ENCODE assay signal across 14 cellular contexts in the genomic region with DNA sequence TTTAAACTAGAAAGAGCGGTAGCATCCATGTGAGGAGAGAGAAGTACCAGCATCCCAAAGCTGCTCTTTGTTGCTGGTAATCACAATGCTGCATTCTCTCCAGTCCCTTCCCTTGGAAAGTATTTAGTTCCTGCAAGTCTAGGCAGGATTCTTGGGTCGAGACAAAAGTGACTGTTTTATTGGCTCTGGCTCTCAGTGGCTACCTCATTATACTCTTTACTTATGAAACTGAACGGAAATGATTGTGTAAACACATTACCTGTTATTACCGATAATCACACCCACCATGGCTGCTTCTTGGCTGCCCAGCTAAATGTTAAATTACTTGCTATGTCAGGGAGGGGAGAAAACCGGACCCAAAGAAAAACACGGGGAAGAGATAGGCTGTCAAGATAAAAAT. TPM values are rescaled to one million over a fixed set of nuclear protein-coding genes. Genes with fewer than 3 reads are reported as not detected.
DNase-seq lines count a peak whose midpoint lies in the region; ATAC-seq, FAIRE-seq and TF ChIP-seq lines count a peak whose summit lies in the region.
"Had no signal": no experiment of that assay in that cellular context is flagged by ENCODE, and none has a peak within 500 bp of the region (broad histone marks: within the 10 kb centered on the region; RNA-seq: fewer than 3 reads in every experiment).

No MANE protein-coding gene starts in this region.

- no peaks in the 10 kb centered on the region for H3K27me3 ChIP-seq in small intestine (ENCODE audit: control insufficient read depth in 2 of 2, insufficient read depth in 2 of 2, low read length in 2 of 2)
- H3K27me3 ChIP-seq in dorsolateral prefrontal cortex: peaks cover 0 to 31% (median 3%) of the 10 kb centered on the region in 45 donors
- H3K27me3 ChIP-seq: neutrophil, Peyer's patch had no signal

- no peaks in the 10 kb centered on the region for H3K36me3 ChIP-seq in small intestine (ENCODE audit: control insufficient read depth in 2 of 2, insufficient read depth in 2 of 2, low read length in 2 of 2)
- H3K36me3 ChIP-seq: neutrophil, Peyer's patch, spleen had no signal

- TF ChIP-seq CTCF in LNCaP clone FGC (IDR thresholded peaks at IDR 0.05; ENCODE audit: control insufficient read depth, extremely low read depth, insufficient read depth): no peak
- no peak for TF ChIP-seq CTCF in dorsolateral prefrontal cortex (IDR thresholded peaks at IDR 0.05 in 54 of 56, conservative IDR thresholded peaks at IDR 0.05 in 2 of 56; ENCODE audit: low read depth in 1 of 56, partially characterized antibody in 56 of 56)

- no peak for FAIRE-seq in small intestine (lab: Jason Lieb, UNC)

- H3K9me3 ChIP-seq in small intestine (ENCODE audit: control insufficient read depth, low read depth): no peaks in the 10 kb centered on the region
- H3K9me3 ChIP-seq: neutrophil, Peyer's patch, spleen had no signal

- ATAC-seq in GM18511 (IDR thresholded peaks at IDR 0.05; ENCODE audit: unreplicated experiment): no peak
- ATAC-seq: CD8-positive, alpha-beta T cell had no signal

- H3K4me3 ChIP-seq in LNCaP clone FGC (ENCODE audit: low read depth, low read length): no peak overlapping the region
- no peak overlapping the region for H3K4me3 ChIP-seq in small intestine (ENCODE audit: low read depth in 1 of 2, low read length in 2 of 2)
- H3K4me3 ChIP-seq in dorsolateral prefrontal cortex: no peak overlapping the region
- H3K4me3 ChIP-seq: lung, Peyer's patch, spleen had no signal

- 24 to 59% (median 48%) methylated on average over 6 of the region's 6 CpGs for WGBS in small intestine, 3 donors

- DNase-seq in LNCaP clone FGC (ENCODE audit: low read depth): peak; percentile 1
- DNase-seq in NCI-H2227 treated with DMSO at 0.1 percent for 48 hours (lab: John Stamatoyannopoulos, UW): peak; percentile 94
- DNase-seq in dermis blood vessel endothelial cell: peak; percentile 46
- DNase-seq in small intestine: peak; percentile 21
- DNase-seq in dorsolateral prefrontal cortex: no peak
- DNase-seq in stimulated activated CD4-positive, alpha-beta T cell treated with anti-CD3 and anti-CD28 coated beads, Interleukin-2, amount 100 ng/mL, for 24 hours: no peak
- DNase-seq: activated gamma-delta T cell; CD8-positive, alpha-beta T cell; Peyer's patch; spleen had no signal

- H3K4me1 ChIP-seq in small intestine (ENCODE audit: control insufficient read depth in 2 of 2, insufficient read depth in 1 of 2, low read depth in 1 of 2, low read length in 1 of 2): no peaks in the 10 kb centered on the region
- H3K4me1 ChIP-seq: Peyer's patch, spleen had no signal

- H3K27ac ChIP-seq in small intestine (ENCODE audit: low read depth in 1 of 2, low read length in 1 of 2): no peak overlapping the region
- H3K27ac ChIP-seq in dorsolateral prefrontal cortex: no peak overlapping the region
- H3K27ac ChIP-seq: neutrophil, Peyer's patch, spleen had no signal

- intact Hi-C loops in dorsolateral prefrontal cortex (cut with DNase I): no loop called here

RNA-seq across cellular contexts. Expression of a gene that starts 26.2 kb away (rescaled TPM):
- total RNA-seq in dermis blood vessel endothelial cell: not detected in 2 replicates
- not detected for polyA plus RNA-seq in small intestine
- total RNA-seq in dorsolateral prefrontal cortex: not detected
- total RNA-seq: CD8-positive, alpha-beta T cell; lung; Peyer's patch; spleen; temporal lobe had no signal
- polyA plus RNA-seq: lung, spleen had no signal

Comparison
In these comparisons a context has a peak if more than half of its experiments do, and no peak if none do; other contexts are left out.
1. DNase-seq: peak in LNCaP clone FGC (single experiment), NCI-H2227 treated with DMSO at 0.1 percent for 48 hours (single experiment), dermis blood vessel endothelial cell (single experiment) and small intestine (single experiment); none in dorsolateral prefrontal cortex (0 of 10) and stimulated activated CD4-positive, alpha-beta T cell treated with anti-CD3 and anti-CD28 coated beads, Interleukin-2, amount 100 ng/mL, for 24 hours (0 of 2).